Comparison of ENCODE assay signal across 24 cellular contexts in genomic region chr4:1609901-1610790, GRCh38.
"Had no signal": no experiment of that assay in that cellular context is flagged by ENCODE, and none has a peak within 500 bp of the region (broad histone marks: within the 10 kb centered on the region; RNA-seq: fewer than 3 reads in every experiment).

No MANE protein-coding gene starts in this region.

- FAIRE-seq: astrocyte, urothelium cell line had no signal

- H3K9me3 Mint-ChIP-seq: mesothelial cell of epicardium, neural progenitor cell had no signal

- H3K4me3 Mint-ChIP-seq: activated CD8-positive, alpha-beta T cell treated with anti-CD3 and anti-CD28 coated beads for 36 hours; activated T-helper 17 cell treated with anti-CD3 and anti-CD28 coated beads, Interleukin-2, amount 50 U/mL, for 72 hours; central memory CD8-positive, alpha-beta T cell; mesothelial cell of epicardium; naive thymus-derived CD8-positive, alpha-beta T cell; neural progenitor cell; T-helper 17 cell had no signal

- H3K36me3 ChIP-seq: colonic mucosa, esophagus squamous epithelium, gastrocnemius medialis, neural progenitor cell, stomach, suprapubic skin, tibial nerve had no signal

- H3K9me3 ChIP-seq: colonic mucosa, esophagus squamous epithelium, gastrocnemius medialis, stomach, suprapubic skin, tibial nerve had no signal

- H3K27ac ChIP-seq: colonic mucosa, esophagus squamous epithelium, gastrocnemius medialis, neural progenitor cell, stomach, suprapubic skin, tibial nerve had no signal

- H3K9ac ChIP-seq: neural progenitor cell had no signal

- H3K27ac Mint-ChIP-seq: activated CD8-positive, alpha-beta T cell treated with anti-CD3 and anti-CD28 coated beads for 36 hours; activated naive CD4-positive, alpha-beta T cell treated with anti-CD3 and anti-CD28 coated beads, Interleukin-2, amount 50 U/mL, for 72 hours; activated T-helper 17 cell treated with anti-CD3 and anti-CD28 coated beads, Interleukin-2, amount 50 U/mL, for 72 hours; mesothelial cell of epicardium; neural progenitor cell; progenitor cell of endocrine pancreas; T-helper 17 cell had no signal

- H3K4me1 Mint-ChIP-seq: mesothelial cell of epicardium had no signal

- H3K36me3 Mint-ChIP-seq: mesothelial cell of epicardium, neural progenitor cell had no signal

- H3K4me3 ChIP-seq: colonic mucosa, esophagus squamous epithelium, gastrocnemius medialis, neural progenitor cell, stomach, suprapubic skin, tibial nerve had no signal

- H3K27me3 ChIP-seq: colonic mucosa, neural progenitor cell had no signal

- H3K4me1 ChIP-seq: colonic mucosa, esophagus squamous epithelium, gastrocnemius medialis, neural progenitor cell, suprapubic skin, tibial nerve had no signal

- H3K27me3 Mint-ChIP-seq: activated CD8-positive, alpha-beta T cell treated with anti-CD3 and anti-CD28 coated beads for 36 hours; activated T-helper 17 cell treated with anti-CD3 and anti-CD28 coated beads, Interleukin-2, amount 50 U/mL, for 72 hours; central memory CD8-positive, alpha-beta T cell; naive thymus-derived CD8-positive, alpha-beta T cell; T-helper 17 cell had no signal

- ATAC-seq: activated CD8-positive, alpha-beta T cell treated with anti-CD3 and anti-CD28 coated beads for 36 hours; activated naive CD4-positive, alpha-beta T cell treated with anti-CD3 and anti-CD28 coated beads, Interleukin-2, amount 50 U/mL, for 72 hours; activated T-helper 17 cell treated with anti-CD3 and anti-CD28 coated beads, Interleukin-2, amount 50 U/mL, for 72 hours; gastrocnemius medialis; naive thymus-derived CD8-positive, alpha-beta T cell; T-helper 17 cell had no signal

- DNase-seq: activated CD4-positive, alpha-beta T cell treated with anti-CD3 and anti-CD28 coated beads for 48 hours; activated CD8-positive, alpha-beta T cell treated with anti-CD3 and anti-CD28 coated beads for 36 hours; activated T-cell treated with anti-CD3 and anti-CD28 coated beads, Interleukin-2, amount 50 U/mL, for 1 hour; colonic mucosa; esophagus squamous epithelium; gastrocnemius medialis; head of caudate nucleus; islet precursor cell; retina; stimulated activated CD4-positive, alpha-beta T cell treated with anti-CD3 and anti-CD28 coated beads, Interleukin-12 subunit alpha, Interleukin-12 subunit beta, amount 100 ng/mL, for 4 hours; stimulated activated CD4-positive, alpha-beta T cell treated with anti-CD3 and anti-CD28 coated beads, Interleukin-4, amount 100 ng/mL, for 4 hours; stomach; T-helper 17 cell had no signal
